ENCODE assay signal across 14 cellular contexts in the genomic region with DNA sequence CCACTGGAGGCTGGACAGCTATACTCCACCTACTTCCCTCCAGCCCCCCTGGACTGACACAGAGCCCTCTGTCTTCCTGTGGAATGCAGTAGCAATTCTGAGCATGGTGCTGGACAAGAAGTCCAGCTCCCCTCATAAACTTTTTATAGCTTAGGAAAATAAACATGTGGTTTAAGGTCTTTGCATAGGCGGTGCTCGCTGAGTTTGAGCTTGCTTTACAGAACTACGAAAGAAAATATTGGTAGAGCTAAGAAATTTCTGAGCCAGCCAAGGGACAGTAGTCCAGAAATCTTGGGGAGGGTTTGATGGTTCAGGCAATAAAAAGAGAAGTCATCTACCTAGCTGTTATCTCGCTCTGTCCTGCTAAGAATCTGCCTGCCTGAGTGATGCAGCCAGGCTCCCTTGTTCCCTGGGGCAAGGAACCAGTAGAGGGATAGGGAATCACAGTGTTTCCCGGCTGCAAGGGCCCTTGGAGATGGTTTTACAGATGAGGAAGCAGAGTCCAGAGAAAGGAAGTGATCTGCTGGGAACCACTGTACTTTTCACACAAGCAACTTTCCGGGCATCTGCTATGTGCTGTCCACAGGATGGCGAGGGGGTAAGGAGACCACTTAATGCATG.
DNase-seq lines count a peak whose midpoint lies in the region; TF ChIP-seq lines count a peak whose summit lies in the region.
"Had no signal": no experiment of that assay in that cellular context is flagged by ENCODE, and none has a peak within 500 bp of the region (broad histone marks: within the 10 kb centered on the region; RNA-seq: fewer than 3 reads in every experiment).

No MANE protein-coding gene starts in this region.

- TF ChIP-seq CTCF in CD14-positive monocyte (IDR thresholded peaks at IDR 0.05), result no peak

- H3K4me1 Mint-ChIP-seq in CD14-positive monocyte, result peaks cover 3% of the 10 kb centered on the region

- H3K4me3 Mint-ChIP-seq in CD14-positive monocyte, result no peak overlapping the region
- H3K4me3 Mint-ChIP-seq: activated CD8-positive, alpha-beta T cell treated with anti-CD3 and anti-CD28 coated beads for 36 hours had no signal

- DNase-seq in H4 (ENCODE audit: low spot score) (peak; percentile 85), SK-MEL-5 (ENCODE audit: low read depth, low spot score) (peak; percentile 8), hepatic stellate cell (ENCODE audit: low spot score) (peak; percentile 87), skeletal muscle cell (ENCODE audit: low read depth) (peak; percentile 66), CD14-positive monocyte (ENCODE audit: low spot score) (no peak), UCSD-AML1 (lab: John Stamatoyannopoulos, UW; ENCODE audit: unreplicated experiment) (no peak), superior temporal gyrus (ENCODE audit: extremely low spot score) (no peak), DMS79 (lab: John Stamatoyannopoulos, UW) (no peak)
- DNase-seq: activated CD8-positive, alpha-beta T cell treated with anti-CD3 and anti-CD28 coated beads for 36 hours; activated gamma-delta T cell; left cardiac atrium; NCI-H2081 treated with DMSO at 0.1 percent for 48 hours; ovary; T-helper 1 cell had no signal

- intact Hi-C loops in CD14-positive monocyte (cut with micrococcal nuclease), result no loop called here

- H3K9me3 Mint-ChIP-seq in CD14-positive monocyte, result peaks cover 0 to 2% (median 0%) of the 10 kb centered on the region in 7 donors
- H3K9me3 Mint-ChIP-seq: activated CD8-positive, alpha-beta T cell treated with anti-CD3 and anti-CD28 coated beads for 36 hours had no signal

- no peak overlapping the region for H3K27ac Mint-ChIP-seq in CD14-positive monocyte
- H3K27ac Mint-ChIP-seq: activated CD8-positive, alpha-beta T cell treated with anti-CD3 and anti-CD28 coated beads for 36 hours had no signal

- in situ Hi-C loops in SK-MEL-5 (cut with HindIII; ENCODE audit: low pct_unique_long_range_greater_than_20kb, low sequenced_read_pairs), result no loop called here

- H3K27me3 Mint-ChIP-seq in CD14-positive monocyte (ENCODE audit: low read depth in 3 of 3), result peaks cover 0 to 1% (median 1%) of the 10 kb centered on the region in 3 donors
- H3K27me3 Mint-ChIP-seq: activated CD8-positive, alpha-beta T cell treated with anti-CD3 and anti-CD28 coated beads for 36 hours had no signal

- no peaks in the 10 kb centered on the region for H3K36me3 Mint-ChIP-seq in CD14-positive monocyte

- no peak overlapping the region for H3K4me3 ChIP-seq in skeletal muscle cell (ENCODE audit: low read depth, low read length)
- H3K4me3 ChIP-seq: ovary had no signal

Comparison
In these comparisons a context has a peak if more than half of its experiments do, and no peak if none do; other contexts are left out.
1. DNase-seq: peak in H4 (single experiment), SK-MEL-5 (single experiment), hepatic stellate cell (single experiment) and skeletal muscle cell (single experiment); none in CD14-positive monocyte (single experiment), UCSD-AML1 (single experiment), superior temporal gyrus (single experiment) and DMS79 (single experiment).